2 cellular contexts compared by ENCODE assay signal in the genomic region with DNA sequence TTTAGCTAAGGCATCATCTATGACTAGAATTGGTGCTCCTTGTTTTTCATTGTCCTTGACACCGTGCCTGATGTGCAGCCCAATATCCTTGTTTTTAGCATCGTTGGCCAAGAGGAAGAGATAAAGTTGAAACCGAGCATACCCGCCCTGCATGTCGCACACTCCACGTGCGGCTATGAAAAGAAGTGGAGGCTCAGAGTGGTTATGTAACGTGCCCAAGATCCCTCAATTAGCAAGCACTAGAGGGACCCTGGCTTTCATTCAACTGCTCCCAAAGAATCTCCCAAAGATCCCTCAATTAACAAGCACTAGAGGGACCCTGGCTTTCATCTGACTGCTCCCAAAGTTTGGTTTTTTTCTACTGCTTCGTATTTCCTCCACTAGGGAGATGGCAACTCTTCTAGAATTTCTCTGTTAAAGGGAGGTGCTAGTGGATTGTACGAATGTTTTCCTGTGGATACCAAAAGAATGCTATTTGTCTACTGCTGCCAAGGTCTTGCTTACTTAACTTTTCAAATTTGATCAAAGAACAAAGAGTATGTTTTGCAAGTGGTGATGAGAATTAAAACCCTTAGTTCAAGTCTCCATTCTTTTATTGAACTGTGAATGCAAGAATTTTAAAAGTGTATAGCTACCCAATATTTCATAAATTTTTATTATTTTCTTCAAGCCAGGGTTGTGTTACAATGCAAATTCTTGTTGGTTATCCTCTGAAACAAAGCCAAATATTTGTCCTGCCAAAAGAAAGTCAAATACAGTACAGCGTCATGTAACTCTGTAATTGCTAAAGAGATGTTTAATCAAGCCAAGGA.
TF ChIP-seq lines count a peak whose summit lies in the region.

No MANE protein-coding gene starts in this region.

TF ChIP-seq in SK-N-SH treated with all-trans-retinoic acid at 6 μM for 48 hours, 23 proteins besides CTCF, POLR2A, EP300 and RAD21 (continued from another document):
- no peak for TF ChIP-seq GLIS3 (CRISPR knock-in tag; IDR thresholded peaks at IDR 0.05)
- TF ChIP-seq, protein P1, sequence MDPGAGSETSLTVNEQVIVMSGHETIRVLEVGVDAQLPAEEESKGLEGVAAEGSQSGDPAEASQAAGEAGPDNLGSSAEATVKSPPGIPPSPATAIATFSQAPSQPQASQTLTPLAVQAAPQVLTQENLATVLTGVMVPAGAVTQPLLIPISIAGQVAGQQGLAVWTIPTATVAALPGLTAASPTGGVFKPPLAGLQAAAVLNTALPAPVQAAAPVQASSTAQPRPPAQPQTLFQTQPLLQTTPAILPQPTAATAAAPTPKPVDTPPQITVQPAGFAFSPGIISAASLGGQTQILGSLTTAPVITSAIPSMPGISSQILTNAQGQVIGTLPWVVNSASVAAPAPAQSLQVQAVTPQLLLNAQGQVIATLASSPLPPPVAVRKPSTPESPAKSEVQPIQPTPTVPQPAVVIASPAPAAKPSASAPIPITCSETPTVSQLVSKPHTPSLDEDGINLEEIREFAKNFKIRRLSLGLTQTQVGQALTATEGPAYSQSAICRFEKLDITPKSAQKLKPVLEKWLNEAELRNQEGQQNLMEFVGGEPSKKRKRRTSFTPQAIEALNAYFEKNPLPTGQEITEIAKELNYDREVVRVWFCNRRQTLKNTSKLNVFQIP (CRISPR knock-in tag; IDR thresholded peaks at IDR 0.05; ENCODE audit: borderline replicate concordance, low read depth) = no peak
- TF ChIP-seq PPARA (CRISPR knock-in tag; IDR thresholded peaks at IDR 0.05; ENCODE audit: borderline replicate concordance) = no peak
- TF ChIP-seq BACH2 (CRISPR knock-in tag; IDR thresholded peaks at IDR 0.05; ENCODE audit: borderline replicate concordance) = no peak
- no peak for TF ChIP-seq CSDC2 (CRISPR knock-in tag; IDR thresholded peaks at IDR 0.05)
- TF ChIP-seq ARNTL (CRISPR knock-in tag; IDR thresholded peaks at IDR 0.05; ENCODE audit: borderline replicate concordance, low read depth) = no peak
- TF ChIP-seq ZNF70 (CRISPR knock-in tag; IDR thresholded peaks at IDR 0.05) = no peak
- TF ChIP-seq TCF4 (CRISPR knock-in tag; IDR thresholded peaks at IDR 0.05; ENCODE audit: borderline replicate concordance) = no peak
- TF ChIP-seq, protein P2, sequence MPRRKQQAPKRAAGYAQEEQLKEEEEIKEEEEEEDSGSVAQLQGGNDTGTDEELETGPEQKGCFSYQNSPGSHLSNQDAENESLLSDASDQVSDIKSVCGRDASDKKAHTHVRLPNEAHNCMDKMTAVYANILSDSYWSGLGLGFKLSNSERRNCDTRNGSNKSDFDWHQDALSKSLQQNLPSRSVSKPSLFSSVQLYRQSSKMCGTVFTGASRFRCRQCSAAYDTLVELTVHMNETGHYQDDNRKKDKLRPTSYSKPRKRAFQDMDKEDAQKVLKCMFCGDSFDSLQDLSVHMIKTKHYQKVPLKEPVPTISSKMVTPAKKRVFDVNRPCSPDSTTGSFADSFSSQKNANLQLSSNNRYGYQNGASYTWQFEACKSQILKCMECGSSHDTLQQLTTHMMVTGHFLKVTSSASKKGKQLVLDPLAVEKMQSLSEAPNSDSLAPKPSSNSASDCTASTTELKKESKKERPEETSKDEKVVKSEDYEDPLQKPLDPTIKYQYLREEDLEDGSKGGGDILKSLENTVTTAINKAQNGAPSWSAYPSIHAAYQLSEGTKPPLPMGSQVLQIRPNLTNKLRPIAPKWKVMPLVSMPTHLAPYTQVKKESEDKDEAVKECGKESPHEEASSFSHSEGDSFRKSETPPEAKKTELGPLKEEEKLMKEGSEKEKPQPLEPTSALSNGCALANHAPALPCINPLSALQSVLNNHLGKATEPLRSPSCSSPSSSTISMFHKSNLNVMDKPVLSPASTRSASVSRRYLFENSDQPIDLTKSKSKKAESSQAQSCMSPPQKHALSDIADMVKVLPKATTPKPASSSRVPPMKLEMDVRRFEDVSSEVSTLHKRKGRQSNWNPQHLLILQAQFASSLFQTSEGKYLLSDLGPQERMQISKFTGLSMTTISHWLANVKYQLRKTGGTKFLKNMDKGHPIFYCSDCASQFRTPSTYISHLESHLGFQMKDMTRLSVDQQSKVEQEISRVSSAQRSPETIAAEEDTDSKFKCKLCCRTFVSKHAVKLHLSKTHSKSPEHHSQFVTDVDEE (CRISPR knock-in tag; IDR thresholded peaks at IDR 0.05) = no peak

TF ChIP-seq in SK-N-SH, 30 proteins besides CTCF, POLR2A, EP300 and RAD21 (continued from another document):
- TF ChIP-seq, protein P3, sequence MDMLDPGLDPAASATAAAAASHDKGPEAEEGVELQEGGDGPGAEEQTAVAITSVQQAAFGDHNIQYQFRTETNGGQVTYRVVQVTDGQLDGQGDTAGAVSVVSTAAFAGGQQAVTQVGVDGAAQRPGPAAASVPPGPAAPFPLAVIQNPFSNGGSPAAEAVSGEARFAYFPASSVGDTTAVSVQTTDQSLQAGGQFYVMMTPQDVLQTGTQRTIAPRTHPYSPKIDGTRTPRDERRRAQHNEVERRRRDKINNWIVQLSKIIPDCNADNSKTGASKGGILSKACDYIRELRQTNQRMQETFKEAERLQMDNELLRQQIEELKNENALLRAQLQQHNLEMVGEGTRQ (IDR thresholded peaks at IDR 0.05; ENCODE audit: borderline replicate concordance, low read depth, low read length) = no peak
- no peak for TF ChIP-seq EZH2phosphoT487 (IDR thresholded peaks at IDR 0.05; ENCODE audit: borderline replicate concordance, low read depth)
- no peak for TF ChIP-seq GABPA (IDR thresholded peaks at IDR 0.05; ENCODE audit: low read depth)
- TF ChIP-seq, protein P4, sequence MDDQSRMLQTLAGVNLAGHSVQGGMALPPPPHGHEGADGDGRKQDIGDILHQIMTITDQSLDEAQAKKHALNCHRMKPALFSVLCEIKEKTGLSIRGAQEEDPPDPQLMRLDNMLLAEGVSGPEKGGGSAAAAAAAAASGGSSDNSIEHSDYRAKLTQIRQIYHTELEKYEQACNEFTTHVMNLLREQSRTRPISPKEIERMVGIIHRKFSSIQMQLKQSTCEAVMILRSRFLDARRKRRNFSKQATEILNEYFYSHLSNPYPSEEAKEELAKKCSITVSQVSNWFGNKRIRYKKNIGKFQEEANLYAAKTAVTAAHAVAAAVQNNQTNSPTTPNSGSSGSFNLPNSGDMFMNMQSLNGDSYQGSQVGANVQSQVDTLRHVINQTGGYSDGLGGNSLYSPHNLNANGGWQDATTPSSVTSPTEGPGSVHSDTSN (IDR thresholded peaks at IDR 0.05) = no peak
- TF ChIP-seq JUND (IDR thresholded peaks at IDR 0.05) = no peak
- TF ChIP-seq, protein P5, sequence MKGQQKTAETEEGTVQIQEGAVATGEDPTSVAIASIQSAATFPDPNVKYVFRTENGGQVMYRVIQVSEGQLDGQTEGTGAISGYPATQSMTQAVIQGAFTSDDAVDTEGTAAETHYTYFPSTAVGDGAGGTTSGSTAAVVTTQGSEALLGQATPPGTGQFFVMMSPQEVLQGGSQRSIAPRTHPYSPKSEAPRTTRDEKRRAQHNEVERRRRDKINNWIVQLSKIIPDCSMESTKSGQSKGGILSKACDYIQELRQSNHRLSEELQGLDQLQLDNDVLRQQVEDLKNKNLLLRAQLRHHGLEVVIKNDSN (IDR thresholded peaks at IDR 0.05; ENCODE audit: borderline replicate concordance, low read depth) = no peak
- TF ChIP-seq, protein P6, sequence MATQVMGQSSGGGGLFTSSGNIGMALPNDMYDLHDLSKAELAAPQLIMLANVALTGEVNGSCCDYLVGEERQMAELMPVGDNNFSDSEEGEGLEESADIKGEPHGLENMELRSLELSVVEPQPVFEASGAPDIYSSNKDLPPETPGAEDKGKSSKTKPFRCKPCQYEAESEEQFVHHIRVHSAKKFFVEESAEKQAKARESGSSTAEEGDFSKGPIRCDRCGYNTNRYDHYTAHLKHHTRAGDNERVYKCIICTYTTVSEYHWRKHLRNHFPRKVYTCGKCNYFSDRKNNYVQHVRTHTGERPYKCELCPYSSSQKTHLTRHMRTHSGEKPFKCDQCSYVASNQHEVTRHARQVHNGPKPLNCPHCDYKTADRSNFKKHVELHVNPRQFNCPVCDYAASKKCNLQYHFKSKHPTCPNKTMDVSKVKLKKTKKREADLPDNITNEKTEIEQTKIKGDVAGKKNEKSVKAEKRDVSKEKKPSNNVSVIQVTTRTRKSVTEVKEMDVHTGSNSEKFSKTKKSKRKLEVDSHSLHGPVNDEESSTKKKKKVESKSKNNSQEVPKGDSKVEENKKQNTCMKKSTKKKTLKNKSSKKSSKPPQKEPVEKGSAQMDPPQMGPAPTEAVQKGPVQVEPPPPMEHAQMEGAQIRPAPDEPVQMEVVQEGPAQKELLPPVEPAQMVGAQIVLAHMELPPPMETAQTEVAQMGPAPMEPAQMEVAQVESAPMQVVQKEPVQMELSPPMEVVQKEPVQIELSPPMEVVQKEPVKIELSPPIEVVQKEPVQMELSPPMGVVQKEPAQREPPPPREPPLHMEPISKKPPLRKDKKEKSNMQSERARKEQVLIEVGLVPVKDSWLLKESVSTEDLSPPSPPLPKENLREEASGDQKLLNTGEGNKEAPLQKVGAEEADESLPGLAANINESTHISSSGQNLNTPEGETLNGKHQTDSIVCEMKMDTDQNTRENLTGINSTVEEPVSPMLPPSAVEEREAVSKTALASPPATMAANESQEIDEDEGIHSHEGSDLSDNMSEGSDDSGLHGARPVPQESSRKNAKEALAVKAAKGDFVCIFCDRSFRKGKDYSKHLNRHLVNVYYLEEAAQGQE (IDR thresholded peaks at IDR 0.05; ENCODE audit: low read depth, low read length) = no peak
- TF ChIP-seq CHD2 (IDR thresholded peaks at IDR 0.05; ENCODE audit: low read length, partially characterized antibody) = no peak
- TF ChIP-seq FOXJ3 (CRISPR knock-in tag; IDR thresholded peaks at IDR 0.05) = no peak
- no peak for TF ChIP-seq MXI1 (IDR thresholded peaks at IDR 0.05; ENCODE audit: low read depth, low read length)
